ENCODE assay signal across 8 cellular contexts in genomic region chr17:69335018-69335417, GRCh38. TPM values are rescaled to one million over a fixed set of nuclear protein-coding genes. Genes with fewer than 3 reads are reported as not detected.
DNase-seq lines count a peak whose midpoint lies in the region; ATAC-seq, FAIRE-seq and TF ChIP-seq lines count a peak whose summit lies in the region.

No MANE protein-coding gene starts in this region.

- DNase-seq in DMS 273 (lab: John Stamatoyannopoulos, UW; ENCODE audit: unreplicated experiment) (peak; percentile 44), DMS 273 treated with DMSO at 0.1 percent for 48 hours (lab: John Stamatoyannopoulos, UW) (no peak), LHCN-M2 (ENCODE audit: low read depth) (peak; percentile 35), T47D (ENCODE audit: low read depth in 1 of 2, low spot score in 1 of 2) (peak; percentile 72 to 83), myocyte (ENCODE audit: low read depth) (peak; percentile 38), glutamatergic neuron (no peak), HTR-8/SVneo (ENCODE audit: insufficient read length, low spot score) (no peak)

- peaks cover 1% of the 10 kb centered on the region for H3K4me1 Mint-ChIP-seq in glutamatergic neuron (ENCODE audit: low read depth, unreplicated experiment)

- ATAC-seq in GM21528 (IDR thresholded peaks at IDR 0.05; ENCODE audit: low FRiP score, unreplicated experiment) = no peak

- in situ Hi-C loops in T47D (cut with HindIII; ENCODE audit: low pct_unique_long_range_greater_than_20kb, low sequenced_read_pairs) = no loop called here

- H3K27ac Mint-ChIP-seq in glutamatergic neuron (ENCODE audit: unreplicated experiment) = no peak overlapping the region

- no peaks in the 10 kb centered on the region for H3K27me3 Mint-ChIP-seq in glutamatergic neuron (ENCODE audit: unreplicated experiment)

- peaks cover 3% of the 10 kb centered on the region for H3K9me3 Mint-ChIP-seq in glutamatergic neuron (ENCODE audit: unreplicated experiment)

- TF ChIP-seq CTCF in glutamatergic neuron (IDR thresholded peaks at IDR 0.05; ENCODE audit: partially characterized antibody, unreplicated experiment) = no peak

- FAIRE-seq in HTR-8/SVneo (lab: Jason Lieb, UNC) = no peak

- no peak overlapping the region for H3K4me3 Mint-ChIP-seq in glutamatergic neuron (ENCODE audit: unreplicated experiment)

- H3K36me3 Mint-ChIP-seq in glutamatergic neuron (ENCODE audit: unreplicated experiment) = peaks cover 5% of the 10 kb centered on the region

RNA-seq across cellular contexts. Expression of gene ABCA5, which starts 8.1 kb away (rescaled TPM):
- 0.75 and 2.0 TPM in 2 replicates for total RNA-seq in LHCN-M2 (2014; rRNA removed)
- polyA plus RNA-seq in LHCN-M2 (2012) = 0.11 TPM
- total RNA-seq in myocyte = 1.1 and 1.2 TPM in 2 replicates
- 0.30 TPM for polyA plus RNA-seq in myocyte (2012)
- 485 TPM for total RNA-seq in glutamatergic neuron (ENCODE audit: unreplicated experiment)

Comparison
In these comparisons a context has a peak if more than half of its experiments do, and no peak if none do; other contexts are left out.
1. DNase-seq: peak in DMS 273 (single experiment), LHCN-M2 (single experiment), T47D (2 of 2) and myocyte (single experiment); none in DMS 273 treated with DMSO at 0.1 percent for 48 hours (single experiment), glutamatergic neuron (single experiment) and HTR-8/SVneo (single experiment).
2. RNA of gene ABCA5, which starts 8.1 kb away (total RNA-seq): 485 TPM in glutamatergic neuron (single experiment); 1.1 to 1.2 TPM in myocyte and 0.75 to 2.0 TPM in LHCN-M2; every median in the first group is over 100 times any median in the second.